In genomic region chr12:68439368-68440045, GRCh38 we compare ENCODE assay signal across 17 cellular contexts.
DNase-seq lines count a peak whose midpoint lies in the region; ATAC-seq and TF ChIP-seq lines count a peak whose summit lies in the region.
"Had no signal": no experiment of that assay in that cellular context is flagged by ENCODE, and none has a peak within 500 bp of the region (broad histone marks: within the 10 kb centered on the region; RNA-seq: fewer than 3 reads in every experiment).

No MANE protein-coding gene starts in this region.

- no peak overlapping the region for H4K8ac ChIP-seq in mesenchymal stem cell (ENCODE audit: low read length)

- H3K4me2 ChIP-seq in SK-N-SH (no peak overlapping the region), mammary epithelial cell (ENCODE audit: insufficient read depth, low read depth, low read length) (peak overlapping the region; percentile 0), mesenchymal stem cell (ENCODE audit: low read length, poor library complexity, severe bottlenecking) (no peak overlapping the region)

- 89% methylated on average over 4 of the region's 4 CpGs for WGBS in SK-N-SH (ENCODE audit: low lambda C conversion rate)
- 91% methylated on average over 4 of the region's 4 CpGs for WGBS in mammary epithelial cell (ENCODE audit: low coverage, missing lambda C conversion rate)
- WGBS in mesenchymal stem cell = 98% methylated on average over 3 of the region's 4 CpGs

- in situ Hi-C loops in mammary epithelial cell (cut with MboI; ENCODE audit: low sequenced_read_pairs in 2 of 2) = no loop called here
- in situ Hi-C loops in GM13976 (cut with MboI; ENCODE audit: low sequenced_read_pairs, unreplicated experiment) = no loop called here

- H3K27me3 ChIP-seq in SK-N-SH (ENCODE audit: insufficient read depth) = no peaks in the 10 kb centered on the region
- no peaks in the 10 kb centered on the region for H3K27me3 ChIP-seq in mammary epithelial cell (ENCODE audit: insufficient read depth, low read length)
- H3K27me3 ChIP-seq in mesenchymal stem cell (ENCODE audit: control insufficient read depth in 1 of 2, insufficient read depth in 1 of 2, low read length in 2 of 2) = no peaks in the 10 kb centered on the region
- no peaks in the 10 kb centered on the region for H3K27me3 ChIP-seq in skeletal muscle tissue (ENCODE audit: control insufficient read depth in 3 of 3, insufficient read depth in 3 of 3, low read length in 3 of 3)
- H3K27me3 ChIP-seq: testis had no signal

- H3K4me1 ChIP-seq in SK-N-SH (ENCODE audit: control insufficient read depth in 1 of 2, insufficient read depth in 2 of 2, low read depth in 1 of 2, low read length in 1 of 2) (no peaks in the 10 kb centered on the region; a peak in 1 of 4 replicates), mammary epithelial cell (ENCODE audit: insufficient read depth, low read length) (peaks cover 14% of the 10 kb centered on the region), mesenchymal stem cell (ENCODE audit: control insufficient read depth, insufficient read depth, low read depth, low read length) (peaks cover 2% of the 10 kb centered on the region), skeletal muscle tissue (ENCODE audit: control insufficient read depth in 3 of 3, insufficient read depth in 3 of 3, low read length in 3 of 3) (peaks cover 7 to 15% (median 9%) of the 10 kb centered on the region in 3 donors)
- H3K4me1 ChIP-seq: testis had no signal

- H3K23ac ChIP-seq in mesenchymal stem cell (ENCODE audit: low read length in 2 of 2) = no peak overlapping the region

- DNase-seq in SK-N-SH = no peak
- no peak for DNase-seq in mammary epithelial cell
- no peak for DNase-seq in mesenchymal stem cell
- DNase-seq in A172 (ENCODE audit: low spot score) = no peak
- no peak for DNase-seq in GM13976 (ENCODE audit: low spot score)
- DNase-seq: activated CD4-positive, alpha-beta T cell treated with anti-CD3 and anti-CD28 coated beads, Interleukin-2, amount 50 U/mL, for 1 hour; activated naive CD4-positive, alpha-beta T cell treated with anti-CD3 and anti-CD28 coated beads for 36 hours; aorta; Calu3; foreskin melanocyte; NCI-H146; small intestine; testis had no signal

- no peaks in the 10 kb centered on the region for H3K36me3 ChIP-seq in SK-N-SH (replicated peaks in 1 of 2; ENCODE audit: control insufficient read depth in 1 of 2, insufficient read depth in 2 of 2, low read length in 1 of 2)
- H3K36me3 ChIP-seq in mammary epithelial cell (ENCODE audit: insufficient read depth, low read length) = no peaks in the 10 kb centered on the region
- H3K36me3 ChIP-seq in mesenchymal stem cell (ENCODE audit: control insufficient read depth in 1 of 2, insufficient read depth in 2 of 2, low read depth in 1 of 2, low read length in 2 of 2) = no peaks in the 10 kb centered on the region
- H3K36me3 ChIP-seq in skeletal muscle tissue (ENCODE audit: control insufficient read depth in 3 of 3, insufficient read depth in 3 of 3, low read length in 3 of 3) = no peaks in the 10 kb centered on the region

- no peak overlapping the region for H2AK5ac ChIP-seq in mesenchymal stem cell (ENCODE audit: low read length, severe bottlenecking)

- H3K18ac ChIP-seq in mesenchymal stem cell (ENCODE audit: low read depth in 1 of 2, low read length in 2 of 2) = peak overlapping the region in 1 of 2 experiments; percentile 41

- TF ChIP-seq EP300 in SK-N-SH (IDR thresholded peaks at IDR 0.05; ENCODE audit: borderline replicate concordance in 1 of 2, low read depth in 1 of 2, low read length in 1 of 2) = no peak

- H3K9ac ChIP-seq in SK-N-SH (no peak overlapping the region), mammary epithelial cell (ENCODE audit: insufficient read depth, low read length) (no peak overlapping the region), mesenchymal stem cell (ENCODE audit: low read length) (peak overlapping the region; percentile 9), skeletal muscle tissue (ENCODE audit: low read depth in 1 of 3, low read length in 3 of 3) (no peak overlapping the region)

- no peaks in the 10 kb centered on the region for H3K9me2 ChIP-seq in SK-N-SH

- H3K14ac ChIP-seq in mesenchymal stem cell (ENCODE audit: low read length in 2 of 2) = no peak overlapping the region

- TF ChIP-seq CTCF in SK-N-SH (IDR thresholded peaks at IDR 0.05) = no peak
- TF ChIP-seq CTCF in mammary epithelial cell (conservative IDR thresholded peaks at IDR 0.05 in 1 of 2, IDR thresholded peaks at IDR 0.05 in 1 of 2; ENCODE audit: extremely low read depth in 1 of 2, insufficient read depth in 1 of 2, low read depth in 1 of 2, low read length in 2 of 2) = no peak
- TF ChIP-seq CTCF in GM13976 (IDR thresholded peaks at IDR 0.05; ENCODE audit: borderline replicate concordance, control extremely low read depth, extremely low read depth, insufficient read depth, missing control alignments) = no peak

- H3K79me1 ChIP-seq in mesenchymal stem cell (replicated peaks; ENCODE audit: low read length, poor library complexity, severe bottlenecking) = no peaks in the 10 kb centered on the region

- H4K91ac ChIP-seq in mesenchymal stem cell (ENCODE audit: low read length) = no peak overlapping the region

- no TSS peak for BruUV-seq in mammary epithelial cell (replicated peaks; lab: Mats Ljungman, UMichigan)

- POLR2A ChIA-PET in SK-N-SH (lab: Yijun Ruan, JAX) = no interaction called here

- TF ChIP-seq RAD21 in SK-N-SH (IDR thresholded peaks at IDR 0.05; ENCODE audit: low read length) = no peak

- CTCF ChIA-PET in SK-N-SH (lab: Yijun Ruan, JAX) (no interaction called here), mammary epithelial cell (lab: Charles Lee; ENCODE audit: low non-redundant PET) (no interaction called here)

- intact Hi-C loops in mammary epithelial cell (cut with micrococcal nuclease) = no loop called here

- no peak overlapping the region for H3K4ac ChIP-seq in mesenchymal stem cell (ENCODE audit: low read depth in 1 of 2, low read length in 2 of 2)

- no peak overlapping the region for H2BK12ac ChIP-seq in mesenchymal stem cell (ENCODE audit: low read length in 2 of 2)

- no peak overlapping the region for H2BK5ac ChIP-seq in mesenchymal stem cell (ENCODE audit: low read depth, low read length, poor library complexity, severe bottlenecking)

- H2BK120ac ChIP-seq in mesenchymal stem cell (ENCODE audit: low read depth, low read length) = no peak overlapping the region

- dilution Hi-C loops in mammary epithelial cell (cut with HindIII; ENCODE audit: low sequenced_read_pairs) = loop anchor here (5.0 kb wide), 2 partner anchors 62 to 97 kb away; no protein-coding TSS in a partner anchor

- H3K27ac ChIP-seq in SK-N-SH (ENCODE audit: low read depth in 2 of 2, low read length in 1 of 2) (peak overlapping the region in 1 of 2 experiments; percentile 14; a peak in 2 of 4 replicates), mammary epithelial cell (ENCODE audit: insufficient read depth, low read depth, low read length) (peak overlapping the region; percentile 11), mesenchymal stem cell (ENCODE audit: low read length, poor library complexity, severe bottlenecking) (peak overlapping the region; percentile 1), skeletal muscle tissue (ENCODE audit: low read depth, low read length) (peak overlapping the region; percentile 51)
- H3K27ac ChIP-seq: 22Rv1, testis had no signal

- H2AFZ ChIP-seq in SK-N-SH (ENCODE audit: low read depth) (peak overlapping the region; percentile 66; the same call in 1 of the 2 replicates), mammary epithelial cell (ENCODE audit: low read depth, low read length) (peak overlapping the region; percentile 56), mesenchymal stem cell (ENCODE audit: low read depth, low read length) (peak overlapping the region; percentile 63)

- H3K9me3 ChIP-seq in SK-N-SH = peaks cover 10% of the 10 kb centered on the region; the same call in 1 of the 2 replicates
- H3K9me3 ChIP-seq in mammary epithelial cell (replicated peaks; ENCODE audit: insufficient read depth, low read length) = peaks cover 5% of the 10 kb centered on the region
- H3K9me3 ChIP-seq in mesenchymal stem cell (ENCODE audit: control insufficient read depth, low read length) = peaks cover 17% of the 10 kb centered on the region
- no peaks in the 10 kb centered on the region for H3K9me3 ChIP-seq in skeletal muscle tissue (ENCODE audit: control insufficient read depth in 3 of 3, low read length in 3 of 3)
- H3K9me3 ChIP-seq: testis had no signal

- no peak overlapping the region for H2BK15ac ChIP-seq in mesenchymal stem cell (ENCODE audit: low read depth, poor library complexity, severe bottlenecking)

- no peaks in the 10 kb centered on the region for H3K79me2 ChIP-seq in SK-N-SH (ENCODE audit: insufficient read depth)
- no peaks in the 10 kb centered on the region for H3K79me2 ChIP-seq in mammary epithelial cell (ENCODE audit: insufficient read depth, low read length)

- H3K4me3 ChIP-seq in SK-N-SH (ENCODE audit: low read depth in 2 of 2, low read length in 1 of 2) (no peak overlapping the region), mammary epithelial cell (replicated peaks in 1 of 3; ENCODE audit: insufficient read depth in 1 of 3, low read depth in 2 of 3, low read length in 3 of 3) (no peak overlapping the region), mesenchymal stem cell (ENCODE audit: insufficient read depth in 1 of 2, low read depth in 1 of 2, low read length in 2 of 2) (no peak overlapping the region), skeletal muscle tissue (ENCODE audit: low read length in 3 of 3) (no peak overlapping the region)
- H3K4me3 ChIP-seq: testis had no signal

- H4K20me1 ChIP-seq in SK-N-SH (ENCODE audit: insufficient read depth) = no peaks in the 10 kb centered on the region
- no peaks in the 10 kb centered on the region for H4K20me1 ChIP-seq in mammary epithelial cell (ENCODE audit: insufficient read depth, low read length)

- ATAC-seq in SK-N-SH treated with all-trans-retinoic acid at 6 μM for 48 hours (no peak; the same call in 1 of the 3 replicates), GM21381 (IDR thresholded peaks at IDR 0.05; ENCODE audit: unreplicated experiment) (no peak)

- H3F3A ChIP-seq in SK-N-SH (replicated peaks; ENCODE audit: insufficient read depth) = no peaks in the 10 kb centered on the region

TF ChIP-seq in SK-N-SH, 30 proteins besides CTCF, POLR2A, EP300 and RAD21 (continues in another document):
- no peak for TF ChIP-seq YY1 (IDR thresholded peaks at IDR 0.05; ENCODE audit: low read depth)
- TF ChIP-seq, protein P1, sequence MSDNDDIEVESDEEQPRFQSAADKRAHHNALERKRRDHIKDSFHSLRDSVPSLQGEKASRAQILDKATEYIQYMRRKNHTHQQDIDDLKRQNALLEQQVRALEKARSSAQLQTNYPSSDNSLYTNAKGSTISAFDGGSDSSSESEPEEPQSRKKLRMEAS (IDR thresholded peaks at IDR 0.05; ENCODE audit: low read depth) = no peak

TF ChIP-seq in SK-N-SH treated with all-trans-retinoic acid at 6 μM for 48 hours, 23 proteins besides CTCF, POLR2A, EP300 and RAD21 (continues in another document):
- TF ChIP-seq SNAI2 (CRISPR knock-in tag; IDR thresholded peaks at IDR 0.05) = no peak
- TF ChIP-seq ZNF70 (CRISPR knock-in tag; IDR thresholded peaks at IDR 0.05) = no peak
- TF ChIP-seq BACH2 (CRISPR knock-in tag; IDR thresholded peaks at IDR 0.05; ENCODE audit: borderline replicate concordance) = no peak
- no peak for TF ChIP-seq TCF4 (CRISPR knock-in tag; IDR thresholded peaks at IDR 0.05; ENCODE audit: borderline replicate concordance)
- TF ChIP-seq ESRRG (CRISPR knock-in tag; IDR thresholded peaks at IDR 0.05) = no peak
- TF ChIP-seq ARNTL (CRISPR knock-in tag; IDR thresholded peaks at IDR 0.05; ENCODE audit: borderline replicate concordance, low read depth) = no peak
